In the genomic region with DNA sequence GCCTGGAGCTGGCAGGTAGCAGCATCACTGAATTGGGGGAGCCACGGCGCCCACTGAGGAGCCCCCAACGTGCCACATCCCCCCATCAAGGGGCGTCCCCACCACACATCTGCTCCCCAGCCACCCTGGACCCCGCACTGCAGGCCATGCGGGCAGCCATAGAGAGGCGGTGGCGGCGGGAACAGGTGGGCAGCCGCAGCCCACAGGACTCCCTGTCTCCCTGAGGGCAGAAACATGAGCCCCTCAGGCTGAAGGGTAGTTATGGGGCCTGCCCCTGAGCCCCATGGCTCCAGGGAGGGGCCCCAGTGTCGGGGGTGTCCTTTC, we compare ENCODE assay signal across 19 cellular contexts. TPM values are rescaled to one million over a fixed set of nuclear protein-coding genes. Genes with fewer than 3 reads are reported as not detected.
DNase-seq lines count a peak whose midpoint lies in the region; ATAC-seq and TF ChIP-seq lines count a peak whose summit lies in the region.
"Had no signal": no experiment of that assay in that cellular context is flagged by ENCODE, and none has a peak within 500 bp of the region (broad histone marks: within the 10 kb centered on the region; RNA-seq: fewer than 3 reads in every experiment).

No MANE protein-coding gene starts in this region.

- H3K9me3 Mint-ChIP-seq in activated CD8-positive, alpha-beta memory T cell treated with anti-CD3 and anti-CD28 coated beads, Interleukin-2, amount 10 ng/mL, durations not matched to agents 7 days and 5 days (ENCODE audit: low read depth) = no peaks in the 10 kb centered on the region
- no peaks in the 10 kb centered on the region for H3K9me3 Mint-ChIP-seq in natural killer cell
- H3K9me3 Mint-ChIP-seq in CD14-positive monocyte = peaks cover 0 to 9% (median 5%) of the 10 kb centered on the region in 7 donors

- 71 to 100% (median 89%) methylated on average over 4 to 11 of the region's 11 CpGs for WGBS in spleen, 5 donors

- H3K27ac ChIP-seq in BLaER1 (peak overlapping the region; percentile 49), spleen (no peak overlapping the region)

- no peaks in the 10 kb centered on the region for H3K36me3 Mint-ChIP-seq in activated CD8-positive, alpha-beta memory T cell treated with anti-CD3 and anti-CD28 coated beads, Interleukin-2, amount 10 ng/mL, durations not matched to agents 7 days and 5 days
- H3K36me3 Mint-ChIP-seq in natural killer cell (no peaks in the 10 kb centered on the region), CD14-positive monocyte (no peaks in the 10 kb centered on the region)

- H3K27ac Mint-ChIP-seq in activated CD8-positive, alpha-beta memory T cell treated with anti-CD3 and anti-CD28 coated beads, Interleukin-2, amount 10 ng/mL, durations not matched to agents 7 days and 5 days = no peak overlapping the region
- H3K27ac Mint-ChIP-seq in natural killer cell (no peak overlapping the region), CD14-positive monocyte (no peak overlapping the region)
- H3K27ac Mint-ChIP-seq: CD4-positive, CD25-positive, alpha-beta regulatory T cell had no signal

- CTCF ChIA-PET in activated CD8-positive, alpha-beta memory T cell treated with anti-CD3 and anti-CD28 coated beads, Interleukin-2, amount 10 ng/mL, durations not matched to agents 7 days and 5 days (lab: Charles Lee) = no interaction called here

- peak overlapping the region; percentile 81 for H3K4me2 ChIP-seq in BLaER1

- peaks cover 2% of the 10 kb centered on the region for H3K27me3 Mint-ChIP-seq in activated CD8-positive, alpha-beta memory T cell treated with anti-CD3 and anti-CD28 coated beads, Interleukin-2, amount 10 ng/mL, durations not matched to agents 7 days and 5 days
- H3K27me3 Mint-ChIP-seq in natural killer cell (ENCODE audit: low read depth in 2 of 2) (peaks cover 0 to 15% of the 10 kb centered on the region in 2 donors), CD14-positive monocyte (ENCODE audit: low read depth in 3 of 3) (peaks cover 3 to 6% (median 5%) of the 10 kb centered on the region in 3 donors)

- TF ChIP-seq POLR2A in spleen (IDR thresholded peaks at IDR 0.05) = no peak

- H4K20me1 ChIP-seq in BLaER1 = no peaks in the 10 kb centered on the region

- peaks cover 55% of the 10 kb centered on the region for H3K4me1 ChIP-seq in BLaER1
- peaks cover 0 to 13% (median 0%) of the 10 kb centered on the region in 6 donors for H3K4me1 ChIP-seq in spleen

- H3K4me3 ChIP-seq in BLaER1 = no peak overlapping the region
- H3K4me3 ChIP-seq in spleen = no peak overlapping the region
- H3K4me3 ChIP-seq: K562 had no signal

- TF ChIP-seq CTCF in natural killer cell (IDR thresholded peaks at IDR 0.05) (no peak), spleen (IDR thresholded peaks at IDR 0.05 in 8 of 11, conservative IDR thresholded peaks at IDR 0.05 in 3 of 11) (no peak), CD14-positive monocyte (IDR thresholded peaks at IDR 0.05) (no peak)

- H3K36me3 ChIP-seq in BLaER1 (no peaks in the 10 kb centered on the region), spleen (no peaks in the 10 kb centered on the region)

- H3K4me1 Mint-ChIP-seq in activated CD8-positive, alpha-beta memory T cell treated with anti-CD3 and anti-CD28 coated beads, Interleukin-2, amount 10 ng/mL, durations not matched to agents 7 days and 5 days = no peaks in the 10 kb centered on the region
- H3K4me1 Mint-ChIP-seq in natural killer cell (no peaks in the 10 kb centered on the region), CD14-positive monocyte (no peaks in the 10 kb centered on the region)
- H3K4me1 Mint-ChIP-seq: CD4-positive, CD25-positive, alpha-beta regulatory T cell had no signal

- intact Hi-C loops in natural killer cell (cut with micrococcal nuclease) = no loop called here
- intact Hi-C loops in spleen (cut with DNase I; ENCODE audit: low total_unique reads) = no loop called here
- intact Hi-C loops in CD14-positive monocyte (cut with micrococcal nuclease) = no loop called here

- H3K9ac ChIP-seq in BLaER1 = no peak overlapping the region

- H3K27me3 ChIP-seq in BLaER1 (no peaks in the 10 kb centered on the region), spleen (replicated peaks in 1 of 7) (peaks cover 0 to 9% (median 0%) of the 10 kb centered on the region in 7 donors)

- no peak overlapping the region for H3K4me3 Mint-ChIP-seq in activated CD8-positive, alpha-beta memory T cell treated with anti-CD3 and anti-CD28 coated beads, Interleukin-2, amount 10 ng/mL, durations not matched to agents 7 days and 5 days
- H3K4me3 Mint-ChIP-seq in natural killer cell = no peak overlapping the region
- H3K4me3 Mint-ChIP-seq in CD14-positive monocyte = no peak overlapping the region
- H3K4me3 Mint-ChIP-seq: CD4-positive, CD25-positive, alpha-beta regulatory T cell had no signal

- no peak for ATAC-seq in activated CD8-positive, alpha-beta memory T cell treated with anti-CD3 and anti-CD28 coated beads, Interleukin-2, amount 10 ng/mL, durations not matched to agents 7 days and 5 days
- ATAC-seq in natural killer cell = no peak
- ATAC-seq: K562 had no signal

- H3K9me3 ChIP-seq in BLaER1 = peaks cover 13% of the 10 kb centered on the region
- peaks cover 0 to 20% (median 12%) of the 10 kb centered on the region in 8 donors for H3K9me3 ChIP-seq in spleen

- DNase-seq in activated CD8-positive, alpha-beta memory T cell treated with anti-CD3 and anti-CD28 coated beads, Interleukin-2, amount 50 U/mL, for 4 hours = peak; percentile 4
- no peak for DNase-seq in activated CD8-positive, alpha-beta memory T cell treated with anti-CD3 and anti-CD28 coated beads, Interleukin-2, amount 10 ng/mL, durations not matched to agents 7 days and 5 days
- DNase-seq in natural killer cell (peak; percentile 3), spleen (peak; percentile 58), AML-193 (lab: John Stamatoyannopoulos, UW) (no peak), DMS 273 (lab: John Stamatoyannopoulos, UW; ENCODE audit: unreplicated experiment) (no peak), CD14-positive monocyte (ENCODE audit: low spot score) (no peak)
- DNase-seq: CD4-positive, CD25-positive, alpha-beta regulatory T cell; DMS53; MV-4-11; NCI-H1417 treated with DMSO at 0.1 percent for 48 hours; NCI-H2029; NCI-H2171; NCI-H446; NK-92 treated with Interleukin-12 subunit alpha and Interleukin-12 subunit beta, amount 100 ng/mL, for 24 hours had no signal

RNA-seq across cellular contexts. Expression of a gene that starts 26.6 kb away (rescaled TPM):
- not detected for total RNA-seq in activated CD8-positive, alpha-beta memory T cell treated with anti-CD3 and anti-CD28 coated beads, Interleukin-2, amount 10 ng/mL, durations not matched to agents 7 days and 5 days
- total RNA-seq in natural killer cell = under 1 TPM in 1 of 3 donors, not detected in 2; 0.14 TPM
- total RNA-seq in spleen = 1 to 10 TPM in 4 of 7 donors, under 1 TPM in 3; 0.29 to 3.6 (median 1.1) TPM
- under 1 TPM; 0.04 to 0.74 (median 0.17) TPM for polyA plus RNA-seq in spleen
- not detected for polyA plus RNA-seq in CD14-positive monocyte
- total RNA-seq: CD4-positive, CD25-positive, alpha-beta regulatory T cell; H1; K562; OCI-LY7 had no signal
- polyA plus RNA-seq: CD4-positive, CD25-positive, alpha-beta regulatory T cell; H1; K562 had no signal

RNA-seq across cellular contexts. Expression of a gene that starts 36.7 kb away (rescaled TPM):
- total RNA-seq in activated CD8-positive, alpha-beta memory T cell treated with anti-CD3 and anti-CD28 coated beads, Interleukin-2, amount 10 ng/mL, durations not matched to agents 7 days and 5 days = not detected
- total RNA-seq in natural killer cell = not detected
- under 1 TPM in 2 of 7 donors, not detected in 5; 0.33 to 0.70 TPM for total RNA-seq in spleen
- under 1 TPM in 2 of 3 donors, not detected in 1; 0.04 to 0.13 TPM for polyA plus RNA-seq in spleen
- not detected for polyA plus RNA-seq in CD14-positive monocyte
- total RNA-seq: CD4-positive, CD25-positive, alpha-beta regulatory T cell; H1; K562; OCI-LY7 had no signal
- polyA plus RNA-seq: CD4-positive, CD25-positive, alpha-beta regulatory T cell had no signal

Comparison
In these comparisons a context has a peak if more than half of its experiments do, and no peak if none do; other contexts are left out.
1. DNase-seq: peak in activated CD8-positive, alpha-beta memory T cell treated with anti-CD3 and anti-CD28 coated beads, Interleukin-2, amount 50 U/mL, for 4 hours (single experiment), natural killer cell (single experiment) and spleen (single experiment); none in activated CD8-positive, alpha-beta memory T cell treated with anti-CD3 and anti-CD28 coated beads, Interleukin-2, amount 10 ng/mL, durations not matched to agents 7 days and 5 days (single experiment), AML-193 (0 of 2), DMS 273 (single experiment) and CD14-positive monocyte (single experiment).